ENCODE assay signal across 13 cellular contexts in genomic region chr20:50107796-50108331, GRCh38. TPM values are rescaled to one million over a fixed set of nuclear protein-coding genes. Genes with fewer than 3 reads are reported as not detected.
DNase-seq lines count a peak whose midpoint lies in the region; ATAC-seq, FAIRE-seq and TF ChIP-seq lines count a peak whose summit lies in the region.
"Had no signal": no experiment of that assay in that cellular context is flagged by ENCODE, and none has a peak within 500 bp of the region (broad histone marks: within the 10 kb centered on the region; RNA-seq: fewer than 3 reads in every experiment).

No MANE protein-coding gene starts in this region.

- no peak for ATAC-seq in activated B cell treated with CpG ODN at 0.5 μM for 24 hours (ENCODE audit: low read depth)
- ATAC-seq in stimulated activated effector memory CD8-positive, alpha-beta T cell treated with anti-CD3 and anti-CD28 coated beads, Interleukin-12 subunit alpha, Interleukin-12 subunit beta, amount 100 ng/mL, for 72 hours = no peak
- ATAC-seq: Right ventricle myocardium inferior had no signal

- H3K9me3 Mint-ChIP-seq in activated B cell treated with CpG ODN at 0.5 μM for 24 hours (no peaks in the 10 kb centered on the region), glutamatergic neuron (ENCODE audit: unreplicated experiment) (peaks cover 4% of the 10 kb centered on the region)
- H3K9me3 Mint-ChIP-seq in stimulated activated effector memory CD8-positive, alpha-beta T cell treated with anti-CD3 and anti-CD28 coated beads, Interleukin-12 subunit alpha, Interleukin-12 subunit beta, amount 100 ng/mL, for 72 hours = no peaks in the 10 kb centered on the region

- TF ChIP-seq CTCF in activated B cell treated with CpG ODN at 0.5 μM for 24 hours (IDR thresholded peaks at IDR 0.05) = no peak
- no peak for TF ChIP-seq CTCF in glutamatergic neuron (IDR thresholded peaks at IDR 0.05; ENCODE audit: partially characterized antibody, unreplicated experiment)

- CTCF ChIA-PET in activated B cell treated with CpG ODN at 0.5 μM for 24 hours (lab: Charles Lee) = interaction anchor here (1.6 kb wide), 1 partner anchor 36 kb away, joined by 3 read pairs; no protein-coding TSS in a partner anchor

- POLR2A ChIA-PET in activated B cell treated with CpG ODN at 0.5 μM for 24 hours (lab: Charles Lee) = interaction anchor here (0.6 to 0.8 kb wide), 2 partner anchors 63 to 322 kb away, joined by 3 to 7 read pairs; no protein-coding TSS in a partner anchor

- peak overlapping the region; percentile 18 for H3K27ac Mint-ChIP-seq in activated B cell treated with CpG ODN at 0.5 μM for 24 hours
- H3K27ac Mint-ChIP-seq in glutamatergic neuron (ENCODE audit: unreplicated experiment) = peak overlapping the region; percentile 76
- H3K27ac Mint-ChIP-seq in stimulated activated effector memory CD8-positive, alpha-beta T cell treated with anti-CD3 and anti-CD28 coated beads, Interleukin-12 subunit alpha, Interleukin-12 subunit beta, amount 100 ng/mL, for 72 hours = peak overlapping the region; percentile 71

- intact Hi-C loops in activated B cell treated with CpG ODN at 0.5 μM for 24 hours (cut with micrococcal nuclease) = no loop called here

- peaks cover 77% of the 10 kb centered on the region for H3K4me1 Mint-ChIP-seq in activated B cell treated with CpG ODN at 0.5 μM for 24 hours
- peaks cover 42% of the 10 kb centered on the region for H3K4me1 Mint-ChIP-seq in glutamatergic neuron (ENCODE audit: low read depth, unreplicated experiment)
- H3K4me1 Mint-ChIP-seq in stimulated activated effector memory CD8-positive, alpha-beta T cell treated with anti-CD3 and anti-CD28 coated beads, Interleukin-12 subunit alpha, Interleukin-12 subunit beta, amount 100 ng/mL, for 72 hours = peaks cover 76% of the 10 kb centered on the region

- DNase-seq in activated CD8-positive, alpha-beta memory T cell treated with anti-CD3 and anti-CD28 coated beads, Interleukin-2, amount 50 U/mL, for 48 hours = peak; percentile 49
- no peak for DNase-seq in activated CD8-positive, alpha-beta memory T cell treated with anti-CD3 and anti-CD28 coated beads for 24 hours
- no peak for DNase-seq in activated B cell treated with CpG ODN at 0.5 μM for 24 hours
- DNase-seq in glutamatergic neuron = no peak
- DNase-seq in stimulated activated effector memory CD8-positive, alpha-beta T cell treated with anti-CD3 and anti-CD28 coated beads, Interleukin-12 subunit alpha, Interleukin-12 subunit beta, amount 100 ng/mL, for 72 hours (ENCODE audit: low spot score in 2 of 2) = no peak
- no peak for DNase-seq in frontal cortex (ENCODE audit: low spot score in 2 of 2)
- DNase-seq in effector CD4-positive, alpha-beta T cell = no peak
- no peak for DNase-seq in amygdala (lab: John Stamatoyannopoulos, UW)
- DNase-seq: ACHN; activated CD4-positive, CD25-positive, alpha-beta regulatory T cell; effector CD8-positive, alpha-beta T cell; NCI-H524 treated with DMSO at 0.1 percent for 48 hours had no signal

- peaks cover 41% of the 10 kb centered on the region for H3K36me3 Mint-ChIP-seq in activated B cell treated with CpG ODN at 0.5 μM for 24 hours (ENCODE audit: low read depth)
- no peaks in the 10 kb centered on the region for H3K36me3 Mint-ChIP-seq in glutamatergic neuron (ENCODE audit: unreplicated experiment)
- H3K36me3 Mint-ChIP-seq in stimulated activated effector memory CD8-positive, alpha-beta T cell treated with anti-CD3 and anti-CD28 coated beads, Interleukin-12 subunit alpha, Interleukin-12 subunit beta, amount 100 ng/mL, for 72 hours = peaks cover 93% of the 10 kb centered on the region

- no peak for FAIRE-seq in frontal cortex (lab: Jason Lieb, UNC)

- H3K4me3 Mint-ChIP-seq in activated B cell treated with CpG ODN at 0.5 μM for 24 hours (no peak overlapping the region), glutamatergic neuron (ENCODE audit: unreplicated experiment) (peak overlapping the region; percentile 9)
- peak overlapping the region; percentile 97 for H3K4me3 Mint-ChIP-seq in stimulated activated effector memory CD8-positive, alpha-beta T cell treated with anti-CD3 and anti-CD28 coated beads, Interleukin-12 subunit alpha, Interleukin-12 subunit beta, amount 100 ng/mL, for 72 hours

- no peaks in the 10 kb centered on the region for H3K27me3 Mint-ChIP-seq in activated B cell treated with CpG ODN at 0.5 μM for 24 hours
- H3K27me3 Mint-ChIP-seq in glutamatergic neuron (ENCODE audit: unreplicated experiment) = no peaks in the 10 kb centered on the region

RNA-seq across cellular contexts. Expression of gene UBE2V1, which starts 5.1 kb away (rescaled TPM):
- total RNA-seq in activated B cell treated with CpG ODN at 0.5 μM for 24 hours (147 and 166 TPM in 2 replicates), glutamatergic neuron (ENCODE audit: unreplicated experiment) (149 TPM), frontal cortex (20.0 TPM)

RNA-seq across cellular contexts. Expression of gene PEDS1, which starts 45.7 kb away (rescaled TPM):
- total RNA-seq in activated B cell treated with CpG ODN at 0.5 μM for 24 hours (9.8 and 9.9 TPM in 2 replicates), glutamatergic neuron (ENCODE audit: unreplicated experiment) (29.3 TPM), frontal cortex (9.4 TPM)

Comparison
In these comparisons a context has a peak if more than half of its experiments do, and no peak if none do; other contexts are left out.
1. H3K27ac Mint-ChIP-seq: peak in every context shown above with its lines; median percentile 76 in glutamatergic neuron; 71 in stimulated activated effector memory CD8-positive, alpha-beta T cell treated with anti-CD3 and anti-CD28 coated beads, Interleukin-12 subunit alpha, Interleukin-12 subunit beta, amount 100 ng/mL, for 72 hours; 18 in activated B cell treated with CpG ODN at 0.5 μM for 24 hours.